In the genomic region with DNA sequence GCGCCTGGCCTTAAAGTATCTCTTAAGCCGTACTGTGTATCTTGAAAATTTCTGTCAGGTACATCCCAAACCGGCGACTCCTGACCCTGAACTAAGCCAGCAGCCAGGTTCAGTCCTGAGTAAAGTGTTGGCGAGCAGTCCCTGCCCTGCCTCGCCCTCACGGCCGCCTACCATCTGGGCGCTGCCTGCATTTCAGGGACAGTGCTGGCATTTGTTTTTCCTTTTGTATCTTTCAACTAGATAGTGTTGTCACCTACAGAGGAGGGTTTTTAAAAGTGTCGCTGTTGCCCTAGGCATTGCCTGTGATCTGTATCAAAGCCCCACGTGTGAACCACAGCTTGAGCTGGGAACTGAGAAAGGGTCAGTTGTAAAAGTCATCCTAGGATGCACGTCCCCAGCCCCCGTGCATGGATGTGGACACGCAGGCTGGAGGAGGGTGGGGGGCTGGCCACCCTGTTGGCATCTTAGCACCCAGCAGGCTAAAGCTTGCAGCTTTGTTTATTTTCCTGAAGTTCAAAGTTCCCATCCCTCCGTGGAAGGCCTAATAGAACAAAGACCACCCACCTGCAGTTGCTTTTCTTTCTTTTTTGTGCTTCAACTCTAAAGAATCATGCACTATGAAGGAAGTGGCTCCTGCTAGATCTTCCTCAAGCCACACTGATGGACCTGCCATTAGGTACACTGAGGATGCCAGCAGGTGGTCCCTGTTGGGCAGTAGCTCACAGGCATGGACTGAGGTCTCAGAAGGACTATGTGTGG, we compare ENCODE assay signal across 1 cellular context.
TF ChIP-seq lines count a peak whose summit lies in the region.

No MANE protein-coding gene starts in this region.

TF ChIP-seq in HepG2, 621 proteins besides CTCF, POLR2A, EP300 and RAD21 (continued from another document and continues in another):
- TF ChIP-seq, protein P1, sequence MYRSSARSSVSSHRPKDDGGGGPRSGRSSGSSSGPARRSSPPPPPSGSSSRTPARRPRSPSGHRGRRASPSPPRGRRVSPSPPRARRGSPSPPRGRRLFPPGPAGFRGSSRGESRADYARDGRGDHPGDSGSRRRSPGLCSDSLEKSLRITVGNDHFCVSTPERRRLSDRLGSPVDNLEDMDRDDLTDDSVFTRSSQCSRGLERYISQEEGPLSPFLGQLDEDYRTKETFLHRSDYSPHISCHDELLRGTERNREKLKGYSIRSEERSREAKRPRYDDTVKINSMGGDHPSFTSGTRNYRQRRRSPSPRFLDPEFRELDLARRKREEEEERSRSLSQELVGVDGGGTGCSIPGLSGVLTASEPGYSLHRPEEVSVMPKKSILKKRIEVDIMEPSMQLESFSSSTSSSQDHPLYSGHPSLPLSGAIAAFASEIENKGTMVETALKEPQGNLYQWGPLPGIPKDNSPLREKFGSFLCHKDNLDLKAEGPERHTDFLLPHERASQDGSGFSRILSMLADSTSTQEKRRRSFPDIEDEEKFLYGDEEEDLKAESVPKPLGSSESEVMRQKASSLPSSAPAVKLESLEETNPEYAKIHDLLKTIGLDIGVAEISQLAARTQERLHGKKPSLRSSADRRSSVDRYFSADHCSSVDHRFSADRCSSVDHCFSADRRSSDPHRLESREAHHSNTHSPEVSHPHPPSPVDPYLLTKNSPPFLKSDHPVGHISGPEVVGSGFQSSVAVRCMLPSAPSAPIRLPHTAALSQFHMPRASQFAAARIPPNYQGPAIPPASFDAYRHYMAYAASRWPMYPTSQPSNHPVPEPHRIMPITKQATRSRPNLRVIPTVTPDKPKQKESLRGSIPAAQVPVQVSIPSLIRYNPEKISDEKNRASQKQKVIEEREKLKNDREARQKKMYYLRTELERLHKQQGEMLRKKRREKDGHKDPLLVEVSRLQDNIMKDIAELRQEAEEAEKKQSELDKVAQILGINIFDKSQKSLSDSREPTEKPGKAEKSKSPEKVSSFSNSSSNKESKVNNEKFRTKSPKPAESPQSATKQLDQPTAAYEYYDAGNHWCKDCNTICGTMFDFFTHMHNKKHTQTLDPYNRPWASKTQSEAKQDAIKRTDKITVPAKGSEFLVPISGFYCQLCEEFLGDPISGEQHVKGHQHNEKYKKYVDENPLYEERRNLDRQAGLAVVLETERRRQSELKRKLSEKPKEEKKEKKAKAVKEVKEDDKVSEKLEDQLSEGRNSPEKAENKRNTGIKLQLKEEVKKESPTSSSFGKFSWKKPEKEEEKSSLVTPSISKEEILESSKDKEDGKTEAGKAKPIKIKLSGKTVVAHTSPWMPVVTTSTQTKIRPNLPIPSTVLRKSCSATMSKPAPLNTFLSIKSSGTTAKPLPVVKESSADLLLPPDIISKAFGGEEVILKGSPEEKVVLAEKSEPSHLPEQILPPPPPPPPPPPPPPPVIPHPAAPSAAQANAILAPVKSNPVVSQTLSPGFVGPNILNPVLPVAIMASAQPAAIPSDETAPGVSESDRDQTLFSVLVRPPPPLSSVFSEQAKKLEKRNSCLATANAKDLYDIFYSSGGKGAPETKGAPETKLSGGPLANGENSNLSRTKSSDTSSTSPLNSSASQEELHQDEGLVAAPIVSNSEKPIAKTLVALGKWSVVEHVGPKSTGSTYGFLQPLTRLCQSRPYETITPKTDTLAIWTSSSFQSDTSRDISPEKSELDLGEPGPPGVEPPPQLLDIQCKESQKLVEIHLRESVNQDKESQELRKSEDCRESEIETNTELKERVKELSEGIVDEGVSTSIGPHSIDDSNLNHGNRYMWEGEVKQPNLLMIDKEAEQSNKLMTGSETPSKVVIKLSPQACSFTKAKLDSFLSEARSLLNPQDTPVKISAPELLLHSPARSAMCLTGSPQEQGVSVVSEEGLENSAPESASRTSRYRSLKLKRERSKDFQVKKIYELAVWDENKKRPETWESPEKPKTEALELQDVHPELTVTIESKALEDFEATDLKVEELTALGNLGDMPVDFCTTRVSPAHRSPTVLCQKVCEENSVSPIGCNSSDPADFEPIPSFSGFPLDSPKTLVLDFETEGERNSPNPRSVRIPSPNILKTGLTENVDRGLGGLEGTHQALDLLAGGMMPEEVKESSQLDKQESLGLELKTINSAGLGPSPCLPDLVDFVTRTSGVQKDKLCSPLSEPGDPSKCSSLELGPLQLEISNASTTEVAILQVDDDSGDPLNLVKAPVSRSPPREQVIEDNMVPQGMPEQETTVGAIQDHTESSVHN (CRISPR knock-in tag; IDR thresholded peaks at IDR 0.05): no peak
- TF ChIP-seq GFI1 (CRISPR knock-in tag; IDR thresholded peaks at IDR 0.05; ENCODE audit: borderline replicate concordance) (peak; percentile 74; the same call in 1 of the 2 replicates), XBP1 (CRISPR knock-in tag; IDR thresholded peaks at IDR 0.05) (no peak), U2AF2 (IDR thresholded peaks at IDR 0.05; ENCODE audit: low read depth, low read length) (no peak), ZNF879 (CRISPR knock-in tag; IDR thresholded peaks at IDR 0.05) (no peak), ZFP37 (CRISPR knock-in tag; IDR thresholded peaks at IDR 0.05; ENCODE audit: borderline replicate concordance) (peak; percentile 63; the same call in 1 of the 2 replicates), RORA (CRISPR knock-in tag; IDR thresholded peaks at IDR 0.05) (no peak), SMC3 (IDR thresholded peaks at IDR 0.05; ENCODE audit: low read length) (no peak), SIX1 (CRISPR knock-in tag; IDR thresholded peaks at IDR 0.05; ENCODE audit: borderline replicate concordance) (no peak), ZNF280B (CRISPR knock-in tag; IDR thresholded peaks at IDR 0.05; ENCODE audit: borderline replicate concordance) (0 out of 2 replicates have a peak, but pooled peaks have one; percentile 30), GPBP1L1 (CRISPR knock-in tag; IDR thresholded peaks at IDR 0.05) (no peak), NFYC (CRISPR knock-in tag; IDR thresholded peaks at IDR 0.05) (no peak), ZNF687 (CRISPR knock-in tag; IDR thresholded peaks at IDR 0.05) (peak; percentile 97), MYNN (CRISPR knock-in tag; IDR thresholded peaks at IDR 0.05; ENCODE audit: low read depth) (no peak), JDP2 (CRISPR knock-in tag; IDR thresholded peaks at IDR 0.05; ENCODE audit: borderline replicate concordance) (no peak), HIVEP1 (CRISPR knock-in tag; IDR thresholded peaks at IDR 0.05) (peak; percentile 77; the same call in 1 of the 2 replicates), ZNF780A (CRISPR knock-in tag; IDR thresholded peaks at IDR 0.05) (no peak), ZNF251 (CRISPR knock-in tag; IDR thresholded peaks at IDR 0.05) (no peak), ZBTB26 (CRISPR knock-in tag; IDR thresholded peaks at IDR 0.05; ENCODE audit: borderline replicate concordance) (no peak), ATAD3A (CRISPR knock-in tag; IDR thresholded peaks at IDR 0.05) (no peak), ZNF614 (CRISPR knock-in tag; IDR thresholded peaks at IDR 0.05; ENCODE audit: borderline replicate concordance) (0 out of 2 replicates have a peak, but pooled peaks have one; percentile 40), RFXANK (CRISPR knock-in tag; IDR thresholded peaks at IDR 0.05) (no peak), SRY (CRISPR knock-in tag; IDR thresholded peaks at IDR 0.05) (no peak), SETDB1 (CRISPR knock-in tag; IDR thresholded peaks at IDR 0.05; ENCODE audit: borderline replicate concordance) (no peak), JUND (CRISPR knock-in tag; IDR thresholded peaks at IDR 0.05) (no peak), ZNF75D (CRISPR knock-in tag; IDR thresholded peaks at IDR 0.05; ENCODE audit: borderline replicate concordance) (no peak), ZBTB7B (CRISPR knock-in tag; IDR thresholded peaks at IDR 0.05) (peak; percentile 91), ZNF770 (CRISPR knock-in tag; IDR thresholded peaks at IDR 0.05) (no peak)
- TF ChIP-seq, protein P2, sequence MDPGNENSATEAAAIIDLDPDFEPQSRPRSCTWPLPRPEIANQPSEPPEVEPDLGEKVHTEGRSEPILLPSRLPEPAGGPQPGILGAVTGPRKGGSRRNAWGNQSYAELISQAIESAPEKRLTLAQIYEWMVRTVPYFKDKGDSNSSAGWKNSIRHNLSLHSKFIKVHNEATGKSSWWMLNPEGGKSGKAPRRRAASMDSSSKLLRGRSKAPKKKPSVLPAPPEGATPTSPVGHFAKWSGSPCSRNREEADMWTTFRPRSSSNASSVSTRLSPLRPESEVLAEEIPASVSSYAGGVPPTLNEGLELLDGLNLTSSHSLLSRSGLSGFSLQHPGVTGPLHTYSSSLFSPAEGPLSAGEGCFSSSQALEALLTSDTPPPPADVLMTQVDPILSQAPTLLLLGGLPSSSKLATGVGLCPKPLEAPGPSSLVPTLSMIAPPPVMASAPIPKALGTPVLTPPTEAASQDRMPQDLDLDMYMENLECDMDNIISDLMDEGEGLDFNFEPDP (CRISPR knock-in tag; conservative IDR thresholded peaks at IDR 0.05): no peak
- TF ChIP-seq, protein P3, sequence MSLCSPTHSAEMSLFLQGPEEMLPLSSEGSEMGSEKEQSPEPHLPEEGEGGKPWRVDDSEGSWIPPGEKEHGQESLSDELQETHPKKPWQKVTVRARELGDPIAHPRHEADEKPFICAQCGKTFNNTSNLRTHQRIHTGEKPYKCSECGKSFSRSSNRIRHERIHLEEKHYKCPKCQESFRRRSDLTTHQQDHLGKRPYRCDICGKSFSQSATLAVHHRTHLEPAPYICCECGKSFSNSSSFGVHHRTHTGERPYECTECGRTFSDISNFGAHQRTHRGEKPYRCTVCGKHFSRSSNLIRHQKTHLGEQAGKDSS (CRISPR knock-in tag; IDR thresholded peaks at IDR 0.05; ENCODE audit: borderline replicate concordance, low read depth): peak; percentile 39; the same call in 1 of the 2 replicates
